Comparison of ENCODE assay signal across 25 cellular contexts in genomic region chr14:45038865-45039264, GRCh38. TPM values are rescaled to one million over a fixed set of nuclear protein-coding genes. Genes with fewer than 3 reads are reported as not detected.
DNase-seq lines count a peak whose midpoint lies in the region; ATAC-seq and TF ChIP-seq lines count a peak whose summit lies in the region.
"Had no signal": no experiment of that assay in that cellular context is flagged by ENCODE, and none has a peak within 500 bp of the region (broad histone marks: within the 10 kb centered on the region; RNA-seq: fewer than 3 reads in every experiment).

No MANE protein-coding gene starts in this region.

- TF ChIP-seq EP300 in gastroesophageal sphincter (IDR thresholded peaks at IDR 0.05): no peak

- H3K9me3 ChIP-seq in gastroesophageal sphincter: no peaks in the 10 kb centered on the region
- no peaks in the 10 kb centered on the region for H3K9me3 ChIP-seq in upper lobe of right lung
- H3K9me3 ChIP-seq: MG63 had no signal

- intact Hi-C loops in upper lobe of right lung (cut with DNase I): no loop called here

- TF ChIP-seq CTCF in NB4 (IDR thresholded peaks at IDR 0.05; ENCODE audit: low read depth, low read length): no peak
- no peak for TF ChIP-seq CTCF in gastroesophageal sphincter (IDR thresholded peaks at IDR 0.05)
- no peak for TF ChIP-seq CTCF in upper lobe of right lung (IDR thresholded peaks at IDR 0.05)

- TF ChIP-seq POLR2A in NB4 (IDR thresholded peaks at IDR 0.05; ENCODE audit: extremely low read depth, insufficient read length) (no peak), gastroesophageal sphincter (IDR thresholded peaks at IDR 0.05) (no peak)

- no peak overlapping the region for H3K27ac ChIP-seq in gastroesophageal sphincter
- no peak overlapping the region for H3K27ac ChIP-seq in upper lobe of right lung
- H3K27ac ChIP-seq: 22Rv1 had no signal

- peak; percentile 11 for DNase-seq in DMS53 (lab: John Stamatoyannopoulos, UW)
- no peak for DNase-seq in DMS53 treated with DMSO at 0.1 percent for 48 hours (lab: John Stamatoyannopoulos, UW; ENCODE audit: unreplicated experiment)
- peak; percentile 7 for DNase-seq in NB4 (ENCODE audit: low read depth)
- no peak for DNase-seq in upper lobe of right lung
- no peak for DNase-seq in foreskin melanocyte
- no peak for DNase-seq in SW480 (ENCODE audit: low spot score)
- DNase-seq in CD1c-positive myeloid dendritic cell (ENCODE audit: extremely low spot score): no peak
- DNase-seq: AML-193, C1 segment of cervical spinal cord, DMS79 treated with DMSO at 0.1 percent for 48 hours, GOT3, HCEC 1CT, Kasumi-1, MG63, NCI-H1048, NCI-H1436, NCI-H187 treated with DMSO at 0.1 percent for 48 hours, NCI-H2107, NCI-H446 treated with DMSO at 0.1 percent for 48 hours, NCI-H526 treated with DMSO at 0.1 percent for 48 hours, PC-3, RPMI8226, SHP77 had no signal

- H3K36me3 ChIP-seq in gastroesophageal sphincter: peaks cover 0 to 72% of the 10 kb centered on the region in 2 donors
- H3K36me3 ChIP-seq in upper lobe of right lung: peaks cover 27% of the 10 kb centered on the region
- H3K36me3 ChIP-seq: MG63 had no signal

- H3K27me3 ChIP-seq in gastroesophageal sphincter (no peaks in the 10 kb centered on the region), upper lobe of right lung (no peaks in the 10 kb centered on the region)
- H3K27me3 ChIP-seq: MG63 had no signal

- 97 to 100% methylated on average over 1 to 4 of the region's 5 CpGs for WGBS in gastroesophageal sphincter (ENCODE audit: low coverage in 1 of 2), 2 donors

- ATAC-seq in gastroesophageal sphincter: peak; percentile 13
- peak; percentile 30 for ATAC-seq in upper lobe of right lung
- ATAC-seq: PC-3 had no signal

- H3K4me3 ChIP-seq in NB4 (ENCODE audit: low read depth, low read length) (no peak overlapping the region), gastroesophageal sphincter (no peak overlapping the region), upper lobe of right lung (no peak overlapping the region)
- H3K4me3 ChIP-seq: MG63 had no signal

- H3K4me1 ChIP-seq in gastroesophageal sphincter (no peaks in the 10 kb centered on the region), upper lobe of right lung (no peaks in the 10 kb centered on the region)

RNA-seq across cellular contexts. Expression of gene PRPF39, which starts 45.1 kb away (rescaled TPM):
- total RNA-seq in gastroesophageal sphincter (10 to 100 TPM; 11.3 to 35.1 (median 18.9) TPM), upper lobe of right lung (31.3 TPM)

Comparison
In these comparisons a context has a peak if more than half of its experiments do, and no peak if none do; other contexts are left out.
1. DNase-seq: peak in DMS53 (single experiment) and NB4 (single experiment); none in DMS53 treated with DMSO at 0.1 percent for 48 hours (single experiment), upper lobe of right lung (single experiment), foreskin melanocyte (single experiment), SW480 (single experiment) and CD1c-positive myeloid dendritic cell (single experiment).